ENCODE assay signal across 19 cellular contexts in genomic region chr12:59603735-59604134, GRCh38.
"Had no signal": no experiment of that assay in that cellular context is flagged by ENCODE, and none has a peak within 500 bp of the region (broad histone marks: within the 10 kb centered on the region; RNA-seq: fewer than 3 reads in every experiment).

No MANE protein-coding gene starts in this region.

- H3K9me3 ChIP-seq: colonic mucosa, gastrocnemius medialis, left ventricle myocardium inferior, upper lobe of left lung had no signal

- H3K27ac Mint-ChIP-seq: activated CD4-positive, alpha-beta memory T cell treated with anti-CD3 and anti-CD28 coated beads for 36 hours; activated CD8-positive, alpha-beta memory T cell treated with anti-CD3 and anti-CD28 coated beads, Interleukin-2, amount 10 ng/mL, durations not matched to agents 7 days and 5 days; activated naive CD4-positive, alpha-beta T cell treated with anti-CD3 and anti-CD28 coated beads, Interleukin-2, amount 10 ng/mL, durations not matched to agents 7 days and 5 days; effector memory CD8-positive, alpha-beta T cell; mesothelial cell of epicardium; stimulated activated memory B cell treated with anti-CD40 and anti-IgM and Interleukin-4, amounts not matched to agents 10 μg/mL and 1 μg/mL and 100 μg/mL, for 72 hours had no signal

- H3K4me1 Mint-ChIP-seq: mesothelial cell of epicardium had no signal

- H3K4me3 ChIP-seq: colonic mucosa, dorsolateral prefrontal cortex, gastrocnemius medialis, left ventricle myocardium inferior, SK-N-MC, upper lobe of left lung had no signal

- H3K27ac ChIP-seq: colonic mucosa, dorsolateral prefrontal cortex, gastrocnemius medialis, left ventricle myocardium inferior, SK-N-MC, upper lobe of left lung had no signal

- DNase-seq: activated CD4-positive, alpha-beta memory T cell treated with anti-CD3 and anti-CD28 coated beads for 36 hours; activated CD8-positive, alpha-beta memory T cell treated with anti-CD3 and anti-CD28 coated beads, Interleukin-2, amount 10 ng/mL, durations not matched to agents 7 days and 5 days; activated naive CD4-positive, alpha-beta T cell treated with anti-CD3 and anti-CD28 coated beads, Interleukin-2, amount 10 ng/mL, durations not matched to agents 7 days and 5 days; amniotic stem cell; colonic mucosa; dorsolateral prefrontal cortex; effector memory CD8-positive, alpha-beta T cell; gastrocnemius medialis; hypothalamus; left ventricle myocardium inferior; natural killer cell; small intestine; stimulated activated CD4-positive, alpha-beta T cell treated with anti-CD3 and anti-CD28 coated beads, Interleukin-2, amount 100 ng/mL, for 24 hours; upper lobe of left lung had no signal

- H3K4me3 Mint-ChIP-seq: activated CD4-positive, alpha-beta memory T cell treated with anti-CD3 and anti-CD28 coated beads for 36 hours; activated CD8-positive, alpha-beta memory T cell treated with anti-CD3 and anti-CD28 coated beads, Interleukin-2, amount 10 ng/mL, durations not matched to agents 7 days and 5 days; activated naive CD4-positive, alpha-beta T cell treated with anti-CD3 and anti-CD28 coated beads, Interleukin-2, amount 10 ng/mL, durations not matched to agents 7 days and 5 days; effector memory CD8-positive, alpha-beta T cell; mesothelial cell of epicardium; natural killer cell; stimulated activated memory B cell treated with anti-CD40 and anti-IgM and Interleukin-4, amounts not matched to agents 10 μg/mL and 1 μg/mL and 100 μg/mL, for 72 hours had no signal

- H3K36me3 ChIP-seq: colonic mucosa, gastrocnemius medialis, left ventricle myocardium inferior, upper lobe of left lung had no signal

- H3K27me3 ChIP-seq: colonic mucosa, dorsolateral prefrontal cortex, gastrocnemius medialis, upper lobe of left lung had no signal

- ATAC-seq: activated CD8-positive, alpha-beta memory T cell treated with anti-CD3 and anti-CD28 coated beads, Interleukin-2, amount 10 ng/mL, durations not matched to agents 7 days and 5 days; effector memory CD8-positive, alpha-beta T cell; esophagus mucosa; gastrocnemius medialis; natural killer cell; sciatic nerve; stimulated activated memory B cell treated with anti-CD40 and anti-IgM and Interleukin-4, amounts not matched to agents 10 μg/mL and 1 μg/mL and 100 μg/mL, for 72 hours had no signal

- H3K9me3 Mint-ChIP-seq: activated CD4-positive, alpha-beta memory T cell treated with anti-CD3 and anti-CD28 coated beads for 36 hours; effector memory CD8-positive, alpha-beta T cell; mesothelial cell of epicardium; natural killer cell; stimulated activated memory B cell treated with anti-CD40 and anti-IgM and Interleukin-4, amounts not matched to agents 10 μg/mL and 1 μg/mL and 100 μg/mL, for 72 hours had no signal

- H3K27me3 Mint-ChIP-seq: activated CD4-positive, alpha-beta memory T cell treated with anti-CD3 and anti-CD28 coated beads for 36 hours; activated CD8-positive, alpha-beta memory T cell treated with anti-CD3 and anti-CD28 coated beads, Interleukin-2, amount 10 ng/mL, durations not matched to agents 7 days and 5 days; activated naive CD4-positive, alpha-beta T cell treated with anti-CD3 and anti-CD28 coated beads, Interleukin-2, amount 10 ng/mL, durations not matched to agents 7 days and 5 days; effector memory CD8-positive, alpha-beta T cell; stimulated activated memory B cell treated with anti-CD40 and anti-IgM and Interleukin-4, amounts not matched to agents 10 μg/mL and 1 μg/mL and 100 μg/mL, for 72 hours had no signal

- H3K4me1 ChIP-seq: colonic mucosa, gastrocnemius medialis, upper lobe of left lung had no signal

- H3K36me3 Mint-ChIP-seq: mesothelial cell of epicardium, natural killer cell had no signal
